In genomic region chr3:72388644-72389043, GRCh38 we compare ENCODE assay signal across 23 cellular contexts.
"Had no signal": no experiment of that assay in that cellular context is flagged by ENCODE, and none has a peak within 500 bp of the region (broad histone marks: within the 10 kb centered on the region; RNA-seq: fewer than 3 reads in every experiment).

No MANE protein-coding gene starts in this region.

- H3K4me3 ChIP-seq: colonic mucosa, gastroesophageal sphincter, right lobe of liver, thyroid gland, upper lobe of right lung had no signal

- H3K27me3 Mint-ChIP-seq: activated B cell treated with CpG ODN at 0.5 μM for 24 hours; activated CD8-positive, alpha-beta T cell treated with anti-CD3 and anti-CD28 coated beads for 36 hours; progenitor cell of endocrine pancreas; stimulated activated naive CD8-positive, alpha-beta T cell treated with anti-CD3 and anti-CD28 coated beads, Interleukin-15, Interleukin-2, amounts not matched to agents 100 ng/mL and 50 ng/mL, for 24 hours had no signal

- H3K4me2 ChIP-seq: SK-N-SH had no signal

- H3K4me3 Mint-ChIP-seq: activated B cell treated with CpG ODN at 0.5 μM for 24 hours; activated CD8-positive, alpha-beta T cell treated with anti-CD3 and anti-CD28 coated beads for 36 hours; activated naive CD4-positive, alpha-beta T cell treated with anti-CD3 and anti-CD28 coated beads for 36 hours; natural killer cell; stimulated activated naive CD8-positive, alpha-beta T cell treated with anti-CD3 and anti-CD28 coated beads, Interleukin-15, Interleukin-2, amounts not matched to agents 100 ng/mL and 50 ng/mL, for 24 hours; T-helper 1 cell treated with Interleukin-12 subunit alpha and Interleukin-12 subunit beta and Interleukin-4 antibody, amounts not matched to agents 30 μg/mL and 1 μg/mL, for 36 hours had no signal

- H3K9ac ChIP-seq: SK-N-SH had no signal

- H3K27ac Mint-ChIP-seq: activated B cell treated with CpG ODN at 0.5 μM for 24 hours; activated CD8-positive, alpha-beta T cell treated with anti-CD3 and anti-CD28 coated beads for 36 hours; activated naive CD4-positive, alpha-beta T cell treated with anti-CD3 and anti-CD28 coated beads for 36 hours; stimulated activated naive CD8-positive, alpha-beta T cell treated with anti-CD3 and anti-CD28 coated beads, Interleukin-15, Interleukin-2, amounts not matched to agents 100 ng/mL and 50 ng/mL, for 24 hours; T-helper 1 cell treated with Interleukin-12 subunit alpha and Interleukin-12 subunit beta and Interleukin-4 antibody, amounts not matched to agents 30 μg/mL and 1 μg/mL, for 36 hours had no signal

- H3K36me3 ChIP-seq: colonic mucosa, gastroesophageal sphincter, right lobe of liver, thyroid gland, upper lobe of right lung had no signal

- FAIRE-seq: bronchial epithelial cell, keratinocyte had no signal

- H3K9me3 ChIP-seq: colonic mucosa, gastroesophageal sphincter, right lobe of liver, SK-N-SH, thyroid gland, upper lobe of right lung had no signal

- DNase-seq: activated B cell treated with CpG ODN at 0.5 μM for 24 hours; activated CD4-positive, alpha-beta T cell treated with anti-CD3 and anti-CD28 coated beads, Interleukin-2, amount 50 U/mL, for 1 hour; activated CD8-positive, alpha-beta T cell treated with anti-CD3 and anti-CD28 coated beads for 36 hours; activated effector memory CD4-positive, alpha-beta T cell treated with anti-CD3 and anti-CD28 coated beads, Interleukin-2, amount 50 U/mL, for 16 hours; activated naive CD4-positive, alpha-beta T cell treated with anti-CD3 and anti-CD28 coated beads for 36 hours; activated T-cell treated with anti-CD3 and anti-CD28 coated beads, Interleukin-2, amount 50 U/mL, for 48 hours; colonic mucosa; effector memory CD4-positive, alpha-beta T cell; hippocampal formation; left cardiac atrium; natural killer cell; right lobe of liver; SK-N-SH; stimulated activated CD4-positive, alpha-beta T cell treated with anti-CD3 and anti-CD28 coated beads, Interleukin-2, amount 100 ng/mL, for 48 hours; SW 1271; thyroid gland; upper lobe of right lung had no signal

- H3K4me1 ChIP-seq: colonic mucosa had no signal

- H3K36me3 Mint-ChIP-seq: natural killer cell had no signal

- H3K27ac ChIP-seq: colonic mucosa, gastroesophageal sphincter, right lobe of liver, thyroid gland, upper lobe of right lung had no signal

- H3K27me3 ChIP-seq: colonic mucosa, gastroesophageal sphincter, right lobe of liver, thyroid gland, upper lobe of right lung had no signal

- ATAC-seq: activated CD8-positive, alpha-beta T cell treated with anti-CD3 and anti-CD28 coated beads for 36 hours; gastroesophageal sphincter; left cardiac atrium; natural killer cell; right lobe of liver; upper lobe of right lung had no signal

- H3K9me3 Mint-ChIP-seq: activated B cell treated with CpG ODN at 0.5 μM for 24 hours; activated CD8-positive, alpha-beta T cell treated with anti-CD3 and anti-CD28 coated beads for 36 hours; activated naive CD4-positive, alpha-beta T cell treated with anti-CD3 and anti-CD28 coated beads for 36 hours; natural killer cell; stimulated activated naive CD8-positive, alpha-beta T cell treated with anti-CD3 and anti-CD28 coated beads, Interleukin-15, Interleukin-2, amounts not matched to agents 100 ng/mL and 50 ng/mL, for 24 hours; T-helper 1 cell treated with Interleukin-12 subunit alpha and Interleukin-12 subunit beta and Interleukin-4 antibody, amounts not matched to agents 30 μg/mL and 1 μg/mL, for 36 hours had no signal
